8 cellular contexts compared by ENCODE assay signal in the genomic region with DNA sequence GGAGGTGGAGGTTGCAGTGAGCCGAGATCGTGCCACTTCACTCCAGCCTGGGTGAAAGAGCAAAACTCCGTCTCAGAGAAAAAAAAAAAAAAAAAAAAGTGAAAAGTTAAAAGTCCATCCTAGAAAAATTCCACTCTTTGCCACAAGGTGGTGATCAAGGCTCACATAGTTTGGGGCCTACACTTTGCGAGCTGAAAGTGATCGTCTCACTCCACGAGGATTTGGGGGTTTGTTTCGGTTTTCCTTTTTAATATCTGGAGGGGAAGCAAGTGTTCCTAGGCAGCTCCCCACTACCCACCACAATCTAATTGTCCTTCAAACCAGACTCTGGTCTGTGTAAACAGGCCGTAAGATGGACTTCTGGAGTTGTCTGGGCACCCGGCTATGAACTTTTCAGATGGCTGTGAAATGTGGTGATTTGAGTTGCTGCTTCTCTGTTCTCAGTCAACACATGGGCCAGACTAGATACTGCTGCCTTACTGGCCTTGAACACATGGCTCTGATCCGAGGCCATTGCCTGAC. TPM values are rescaled to one million over a fixed set of nuclear protein-coding genes. Genes with fewer than 3 reads are reported as not detected.
A peak's percentile ranks its signal among the peaks of the same experiment; 100 is the strongest.
DNase-seq lines count a peak whose midpoint lies in the region; ATAC-seq, FAIRE-seq and TF ChIP-seq lines count a peak whose summit lies in the region.

No MANE protein-coding gene starts in this region.

- TF ChIP-seq CTCF in K562 (IDR thresholded peaks at IDR 0.05 in 2 of 3, conservative IDR thresholded peaks at IDR 0.05 in 1 of 3; ENCODE audit: insufficient read depth in 2 of 3, low read depth in 1 of 3, low read length in 3 of 3), result peak; percentile 50 to 78 (median 62); a peak in 5 of 6 replicates

- H3K27ac ChIP-seq in K562 (ENCODE audit: extremely low read depth, low read depth, low read length), result no peak overlapping the region

- no peaks in the 10 kb centered on the region for H3K9me3 ChIP-seq in K562 (replicated peaks; ENCODE audit: control insufficient read depth, insufficient read depth, low read depth, low read length)

- H3K4me1 ChIP-seq in K562 (replicated peaks in 1 of 2; ENCODE audit: control insufficient read depth in 2 of 2, insufficient read depth in 2 of 2, low read length in 2 of 2), result no peaks in the 10 kb centered on the region; a peak in 1 of 5 replicates

- 16% methylated on average over 10 of the region's 10 CpGs for WGBS in K562 (ENCODE audit: insufficient coverage, low coverage, missing lambda C conversion rate)

- TF ChIP-seq POLR2A in K562 (conservative IDR thresholded peaks at IDR 0.05), result no peak

- no peak overlapping the region for H3K4me2 ChIP-seq in K562 (ENCODE audit: insufficient read depth, low read length)

- TF ChIP-seq EP300 in Ishikawa (IDR thresholded peaks at IDR 0.05; ENCODE audit: borderline replicate concordance) (no peak), K562 (IDR thresholded peaks at IDR 0.05; ENCODE audit: low read length) (no peak)

- in situ Hi-C loops in K562 (cut with MboI), result loop anchor here (5.0 kb wide), 2 partner anchors 144 to 239 kb away; no protein-coding TSS in a partner anchor

- intact Hi-C loops in K562 (cut with micrococcal nuclease), result loop anchor here (1.0 to 5.0 kb wide), 3 partner anchors 153 to 284 kb away; no protein-coding TSS in a partner anchor

- POLR2A ChIA-PET in K562 (lab: Yijun Ruan, JAX), result interaction anchor here (0.6 to 1.1 kb wide), 2 partner anchors 19 to 1030 kb away, joined by 3 to 4 read pairs; no protein-coding TSS in a partner anchor

- H3K9me1 ChIP-seq in K562 (ENCODE audit: control insufficient read depth, insufficient read depth, low read length), result no peaks in the 10 kb centered on the region

- H3K4me3 ChIP-seq in K562, result no peak overlapping the region

- peaks cover 0 to 23% of the 10 kb centered on the region in 2 experiments; a peak in 3 of 5 replicates for H3K27me3 ChIP-seq in K562 (ENCODE audit: control insufficient read depth in 2 of 2, insufficient read depth in 2 of 2, low read length in 2 of 2)

- no peaks in the 10 kb centered on the region for H3K79me2 ChIP-seq in K562 (ENCODE audit: control insufficient read depth, insufficient read depth, low read length)

- peak; percentile 51 for FAIRE-seq in K562 (lab: Jason Lieb, UNC)

- no peak overlapping the region for H2AFZ ChIP-seq in K562 (ENCODE audit: low read depth, low read length)

- no peaks in the 10 kb centered on the region for H4K20me1 ChIP-seq in K562 (replicated peaks; ENCODE audit: control insufficient read depth, insufficient read depth, low read length)

- DNase-seq in NCI-H1436 (lab: John Stamatoyannopoulos, UW) (peak; percentile 70), NCI-H1436 treated with DMSO at 0.1 percent for 48 hours (lab: John Stamatoyannopoulos, UW) (no peak), T follicular helper cell (ENCODE audit: low read depth) (peak; percentile 30), K562 (ENCODE audit: extremely low read depth in 1 of 4, low spot score in 3 of 4) (peak; percentile 47 to 58 (median 48)), iPS-NIHi11 (ENCODE audit: low spot score) (peak; percentile 76)
- peak; percentile 13 for DNase-seq in stimulated activated CD4-positive, alpha-beta T cell treated with anti-CD3 and anti-CD28 coated beads, Interleukin-12 subunit alpha, Interleukin-12 subunit beta, amount 100 ng/mL, for 4 hours

- TF ChIP-seq RAD21 in Ishikawa (IDR thresholded peaks at IDR 0.05; ENCODE audit: low read depth) (peak; percentile 89), K562 (CRISPR knock-in tag; conservative IDR thresholded peaks at IDR 0.05 in 1 of 2, IDR thresholded peaks at IDR 0.05 in 1 of 2) (peak; percentile 72 to 73)

- no peaks in the 10 kb centered on the region for H3K36me3 ChIP-seq in K562 (ENCODE audit: control insufficient read depth, insufficient read depth, low read length)

- no TSS peak for BruUV-seq in K562 (replicated peaks; lab: Mats Ljungman, UMichigan)

- ATAC-seq in K562, result peak; percentile 76
- no peak for ATAC-seq in GM21526 (IDR thresholded peaks at IDR 0.05; ENCODE audit: low FRiP score, unreplicated experiment)

- CTCF ChIA-PET in K562 (lab: Yijun Ruan, JAX; ENCODE audit: low intra/inter-chr PET ratio), result interaction anchor here (0.7 to 4.1 kb wide), 6 partner anchors 23 to 282 kb away, joined by 3 to 44 read pairs (median 6); no protein-coding TSS in a partner anchor

- H3K9ac ChIP-seq in K562 (ENCODE audit: insufficient read depth in 1 of 2, low read depth in 2 of 2, low read length in 2 of 2), result no peak overlapping the region

TF ChIP-seq in Ishikawa, 13 proteins besides CTCF, POLR2A, EP300 and RAD21 (continues in another document):
- TF ChIP-seq TAF1 (IDR thresholded peaks at IDR 0.05; ENCODE audit: low read depth) (no peak), TEAD4 (IDR thresholded peaks at IDR 0.05) (no peak), EGR1 (IDR thresholded peaks at IDR 0.05) (no peak)
- TF ChIP-seq, protein P1, sequence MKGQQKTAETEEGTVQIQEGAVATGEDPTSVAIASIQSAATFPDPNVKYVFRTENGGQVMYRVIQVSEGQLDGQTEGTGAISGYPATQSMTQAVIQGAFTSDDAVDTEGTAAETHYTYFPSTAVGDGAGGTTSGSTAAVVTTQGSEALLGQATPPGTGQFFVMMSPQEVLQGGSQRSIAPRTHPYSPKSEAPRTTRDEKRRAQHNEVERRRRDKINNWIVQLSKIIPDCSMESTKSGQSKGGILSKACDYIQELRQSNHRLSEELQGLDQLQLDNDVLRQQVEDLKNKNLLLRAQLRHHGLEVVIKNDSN (IDR thresholded peaks at IDR 0.05), result no peak

TF ChIP-seq in K562, 482 proteins besides CTCF, POLR2A, EP300 and RAD21:
- TF ChIP-seq, protein P2, sequence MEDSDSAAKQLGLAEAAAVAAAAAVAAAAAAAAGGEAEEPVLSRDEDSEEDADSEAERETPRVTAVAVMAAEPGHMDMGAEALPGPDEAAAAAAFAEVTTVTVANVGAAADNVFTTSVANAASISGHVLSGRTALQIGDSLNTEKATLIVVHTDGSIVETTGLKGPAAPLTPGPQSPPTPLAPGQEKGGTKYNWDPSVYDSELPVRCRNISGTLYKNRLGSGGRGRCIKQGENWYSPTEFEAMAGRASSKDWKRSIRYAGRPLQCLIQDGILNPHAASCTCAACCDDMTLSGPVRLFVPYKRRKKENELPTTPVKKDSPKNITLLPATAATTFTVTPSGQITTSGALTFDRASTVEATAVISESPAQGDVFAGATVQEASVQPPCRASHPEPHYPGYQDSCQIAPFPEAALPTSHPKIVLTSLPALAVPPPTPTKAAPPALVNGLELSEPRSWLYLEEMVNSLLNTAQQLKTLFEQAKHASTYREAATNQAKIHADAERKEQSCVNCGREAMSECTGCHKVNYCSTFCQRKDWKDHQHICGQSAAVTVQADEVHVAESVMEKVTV (CRISPR knock-in tag; IDR thresholded peaks at IDR 0.05), result peak; percentile 60; the same call in 1 of the 2 replicates
- TF ChIP-seq ZNF384 (IDR thresholded peaks at IDR 0.05; ENCODE audit: low read depth, low read length) (peak; percentile 91), SMC3 (conservative IDR thresholded peaks at IDR 0.05; ENCODE audit: insufficient read depth, low read depth, low read length) (peak; percentile 71), NFIC (IDR thresholded peaks at IDR 0.05) (no peak), IFI16 (CRISPR knock-in tag; IDR thresholded peaks at IDR 0.05) (no peak), TRIM24 (IDR thresholded peaks at IDR 0.05) (no peak), BCL6 (CRISPR knock-in tag; IDR thresholded peaks at IDR 0.05) (no peak), ZNF778 (CRISPR knock-in tag; IDR thresholded peaks at IDR 0.05) (no peak), TARDBP (IDR thresholded peaks at IDR 0.05) (no peak), ZNF586 (CRISPR knock-in tag; conservative IDR thresholded peaks at IDR 0.05) (no peak), KAT7 (CRISPR knock-in tag; IDR thresholded peaks at IDR 0.05; ENCODE audit: borderline replicate concordance) (no peak), ARID2 (IDR thresholded peaks at IDR 0.05) (0 out of 2 replicates have a peak, but pooled peaks have one; percentile 20), STAG1 (CRISPR knock-in tag; IDR thresholded peaks at IDR 0.05; ENCODE audit: borderline replicate concordance) (peak; percentile 33; the same call in 1 of the 2 replicates)
- TF ChIP-seq, protein P3, sequence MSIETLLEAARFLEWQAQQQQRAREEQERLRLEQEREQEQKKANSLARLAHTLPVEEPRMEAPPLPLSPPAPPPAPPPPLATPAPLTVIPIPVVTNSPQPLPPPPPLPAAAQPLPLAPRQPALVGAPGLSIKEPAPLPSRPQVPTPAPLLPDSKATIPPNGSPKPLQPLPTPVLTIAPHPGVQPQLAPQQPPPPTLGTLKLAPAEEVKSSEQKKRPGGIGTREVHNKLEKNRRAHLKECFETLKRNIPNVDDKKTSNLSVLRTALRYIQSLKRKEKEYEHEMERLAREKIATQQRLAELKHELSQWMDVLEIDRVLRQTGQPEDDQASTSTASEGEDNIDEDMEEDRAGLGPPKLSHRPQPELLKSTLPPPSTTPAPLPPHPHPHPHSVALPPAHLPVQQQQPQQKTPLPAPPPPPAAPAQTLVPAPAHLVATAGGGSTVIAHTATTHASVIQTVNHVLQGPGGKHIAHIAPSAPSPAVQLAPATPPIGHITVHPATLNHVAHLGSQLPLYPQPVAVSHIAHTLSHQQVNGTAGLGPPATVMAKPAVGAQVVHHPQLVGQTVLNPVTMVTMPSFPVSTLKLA (conservative IDR thresholded peaks at IDR 0.05), result 0 out of 4 replicates have a peak, but pooled peaks of 1 of the 2 experiments have one; percentile 19

RNA-seq across cellular contexts. Expression of a gene that starts 27.1 kb away (rescaled TPM):
- total RNA-seq in K562 (2011; cell fraction: chromatin; rRNA removed; ENCODE audit: low replicate concordance), result not detected in 2 replicates
- total RNA-seq in K562 (2011; cell fraction: nucleolus; rRNA removed), result not detected in 2 replicates
- total RNA-seq in K562 (2011; cell fraction: nucleoplasm; rRNA removed), result not detected in 2 replicates
- not detected in 2 replicates for total RNA-seq in K562 (2014; rRNA removed)
- not detected in 2 replicates for total RNA-seq in K562 (2014; rRNA removed; fragmentation: Illumina TruSeq; extraction: Trizol)
- not detected in 2 replicates for total RNA-seq in K562 (2015; rRNA removed; fragmentation: Illumina TruSeq; extraction: Trizol)
- total RNA-seq in K562 (2021), result not detected in 2 replicates
- not detected in 2 replicates for polyA plus RNA-seq in K562 (2011; rRNA removed)
- not detected in 2 replicates for polyA plus RNA-seq in K562 (2011; cell fraction: cytosol; rRNA removed)
- not detected in 2 replicates for polyA plus RNA-seq in K562 (2011; cell fraction: nucleus; rRNA removed)
- not detected in 2 replicates for polyA plus RNA-seq in K562 (2012)
- polyA plus RNA-seq in K562 (2014; fragmentation: Illumina TruSeq; extraction: Trizol), result not detected in 2 replicates
- not detected for polyA plus RNA-seq in K562 (2014; fragmentation: Nextera tagmentation; extraction: Ambion mirVana)
- not detected in 2 replicates for polyA plus RNA-seq in K562 (2014; rRNA removed)
- polyA minus RNA-seq in K562 (2011; rRNA and poly(A)+ RNA removed), result not detected in 2 replicates
- not detected in 2 replicates for polyA minus RNA-seq in K562 (2011; cell fraction: cytosol; rRNA and poly(A)+ RNA removed)
- polyA minus RNA-seq in K562 (2011; cell fraction: nucleus; rRNA and poly(A)+ RNA removed), result not detected in 2 replicates
